7 cellular contexts compared by ENCODE assay signal in the genomic region with DNA sequence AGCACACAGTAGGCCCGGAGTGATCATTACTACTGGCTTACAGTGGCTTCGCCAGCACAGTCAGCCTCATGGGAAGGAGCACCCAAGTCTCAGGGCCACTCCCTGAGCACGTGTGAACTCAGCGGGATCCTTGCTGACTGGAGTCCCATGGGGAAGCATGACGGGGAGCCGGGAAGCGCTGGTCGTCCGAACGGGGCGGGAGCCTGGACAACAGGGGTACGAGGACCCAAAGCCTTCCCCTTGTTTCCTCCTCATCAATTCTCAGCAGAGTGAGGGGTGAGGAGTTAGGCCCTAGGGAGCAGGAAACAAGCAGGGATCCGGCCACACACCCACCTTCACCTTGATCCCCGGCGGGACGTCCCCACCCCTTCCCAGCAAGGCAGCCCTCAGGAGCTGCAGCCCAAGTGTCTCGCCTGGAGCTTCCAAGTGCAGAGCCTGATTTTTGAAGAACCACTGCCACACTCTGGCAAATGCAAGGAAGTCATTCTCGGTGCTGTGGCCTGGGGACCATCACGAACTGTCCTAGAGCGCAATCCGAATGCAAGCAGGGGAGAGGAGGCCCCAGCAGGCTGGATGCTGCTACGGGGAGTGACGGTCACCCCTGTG. TPM values are rescaled to one million over a fixed set of nuclear protein-coding genes. Genes with fewer than 3 reads are reported as not detected.
DNase-seq lines count a peak whose midpoint lies in the region; ATAC-seq and TF ChIP-seq lines count a peak whose summit lies in the region.

No MANE protein-coding gene starts in this region.

- H3K9me3 Mint-ChIP-seq in memory B cell (no peaks in the 10 kb centered on the region), immature natural killer cell (no peaks in the 10 kb centered on the region)

- no peaks in the 10 kb centered on the region for H3K36me3 Mint-ChIP-seq in memory B cell
- no peaks in the 10 kb centered on the region for H3K36me3 Mint-ChIP-seq in immature natural killer cell

- no peak overlapping the region for H3K27ac Mint-ChIP-seq in memory B cell
- no peak overlapping the region for H3K27ac Mint-ChIP-seq in immature natural killer cell

- no peak overlapping the region for H3K4me3 ChIP-seq in GM12864 (ENCODE audit: low read depth, low read length)
- peak overlapping the region in 58 of 59 donors; percentile 6 to 70 (median 48) for H3K4me3 ChIP-seq in dorsolateral prefrontal cortex
- H3K4me3 ChIP-seq in aorta (ENCODE audit: low read length in 2 of 2), result no peak overlapping the region

- no peak overlapping the region for H3K4me3 Mint-ChIP-seq in memory B cell
- H3K4me3 Mint-ChIP-seq in immature natural killer cell, result no peak overlapping the region

- H3K4me1 Mint-ChIP-seq in memory B cell (peaks cover 5% of the 10 kb centered on the region), immature natural killer cell (peaks cover 5 to 7% of the 10 kb centered on the region in 2 donors)

- H3K9me3 ChIP-seq in aorta (ENCODE audit: control insufficient read depth, low read length), result no peaks in the 10 kb centered on the region

- intact Hi-C loops in dorsolateral prefrontal cortex (cut with DNase I) (no loop called here), aorta (cut with DNase I) (loop anchor here in 1 of 2 donors (2.0 kb wide), 1 partner anchor 604 kb away; no protein-coding TSS in a partner anchor)

- no peaks in the 10 kb centered on the region for H3K36me3 ChIP-seq in aorta (ENCODE audit: control insufficient read depth in 1 of 2, insufficient read depth in 2 of 2, low read length in 1 of 2)

- ATAC-seq in memory B cell (ENCODE audit: low read depth), result peak; percentile 6
- peak; percentile 83 for ATAC-seq in aorta (ENCODE audit: low FRiP score)

- 22 to 24% methylated on average over 23 of the region's 23 CpGs for WGBS in aorta, 2 donors

- H3K27me3 Mint-ChIP-seq in memory B cell, result peaks cover 2% of the 10 kb centered on the region
- H3K27me3 Mint-ChIP-seq in immature natural killer cell (ENCODE audit: low read depth in 3 of 3), result peaks cover 2 to 9% (median 2%) of the 10 kb centered on the region in 3 donors

- TF ChIP-seq CTCF in GM12864 (IDR thresholded peaks at IDR 0.05; ENCODE audit: low read depth, low read length, missing control alignments), result peak; percentile 16
- TF ChIP-seq CTCF in dorsolateral prefrontal cortex (IDR thresholded peaks at IDR 0.05 in 54 of 56, conservative IDR thresholded peaks at IDR 0.05 in 2 of 56; ENCODE audit: low read depth in 1 of 56, partially characterized antibody in 56 of 56), result peak in 6 of 56 donors; percentile 5 to 38 (median 26)

- DNase-seq in GM12864 (ENCODE audit: low read depth), result no peak
- peak; percentile 59 for DNase-seq in NCI-H2171 (lab: John Stamatoyannopoulos, UW)
- peak in 8 of 10 donors; percentile 45 to 74 (median 63) for DNase-seq in dorsolateral prefrontal cortex
- DNase-seq in memory B cell (ENCODE audit: low spot score in 2 of 2), result no peak
- peak in 1 of 2 donors; percentile 70 for DNase-seq in aorta
- DNase-seq in immature natural killer cell, result no peak
- no peak for DNase-seq in activated CD8-positive, alpha-beta memory T cell treated with anti-CD3 and anti-CD28 coated beads for 24 hours

- H3K27ac ChIP-seq in dorsolateral prefrontal cortex (peak overlapping the region in 33 of 59 donors; percentile 3 to 80 (median 45)), aorta (ENCODE audit: low read depth in 1 of 2, low read length in 2 of 2) (no peak overlapping the region)

- H3K4me1 ChIP-seq in aorta (ENCODE audit: control insufficient read depth in 1 of 2, insufficient read depth in 2 of 2, low read length in 2 of 2), result no peaks in the 10 kb centered on the region

- H3K27me3 ChIP-seq in dorsolateral prefrontal cortex, result no peaks in the 10 kb centered on the region
- H3K27me3 ChIP-seq in aorta (ENCODE audit: control insufficient read depth in 1 of 2, insufficient read depth in 2 of 2, low read length in 1 of 2), result no peaks in the 10 kb centered on the region

RNA-seq across cellular contexts. Expression of a gene that starts 35.5 kb away (rescaled TPM):
- total RNA-seq in dorsolateral prefrontal cortex, result 100 to 1,000 TPM in 119 of 120 experiments, 10 to 100 TPM in 1; 96.2 to 291 (median 209) TPM
- 10 to 100 TPM; 77.3 to 78.1 TPM for total RNA-seq in aorta
- 10 to 100 TPM; 69.8 to 97.5 TPM for polyA plus RNA-seq in aorta
- 10 to 100 TPM; 23.6 to 32.4 (median 29.4) TPM for polyA plus RNA-seq in immature natural killer cell

Comparison
In these comparisons a context has a peak if more than half of its experiments do, and no peak if none do; other contexts are left out.
1. DNase-seq: peak in NCI-H2171 (single experiment) and dorsolateral prefrontal cortex (8 of 10); none in GM12864 (single experiment), memory B cell (0 of 2), immature natural killer cell (0 of 3) and activated CD8-positive, alpha-beta memory T cell treated with anti-CD3 and anti-CD28 coated beads for 24 hours (single experiment).
2. H3K4me3 ChIP-seq: peak in dorsolateral prefrontal cortex (58 of 59); none in GM12864 (single experiment) and aorta (0 of 2).
3. H3K27ac ChIP-seq: peak in dorsolateral prefrontal cortex (33 of 59); none in aorta (0 of 2).